Comparison of ENCODE assay signal across 1 cellular context in genomic region chr6:125812394-125813231, GRCh38.
TF ChIP-seq lines count a peak whose summit lies in the region.

No MANE protein-coding gene starts in this region.

TF ChIP-seq in SK-N-SH treated with all-trans-retinoic acid at 6 μM for 48 hours, 23 proteins besides CTCF, POLR2A, EP300 and RAD21 (continued from another document):
- TF ChIP-seq POU6F1 (CRISPR knock-in tag; IDR thresholded peaks at IDR 0.05; ENCODE audit: borderline replicate concordance, low read depth) (no peak), CSRNP3 (CRISPR knock-in tag; IDR thresholded peaks at IDR 0.05) (no peak), ZC3H10 (CRISPR knock-in tag; IDR thresholded peaks at IDR 0.05) (no peak), OSR1 (CRISPR knock-in tag; IDR thresholded peaks at IDR 0.05) (no peak), PPARA (CRISPR knock-in tag; IDR thresholded peaks at IDR 0.05; ENCODE audit: borderline replicate concordance) (no peak), CSDC2 (CRISPR knock-in tag; IDR thresholded peaks at IDR 0.05) (peak; percentile 10; the same call in 1 of the 2 replicates), ZFP3 (CRISPR knock-in tag; IDR thresholded peaks at IDR 0.05) (peak; percentile 30; the same call in 1 of the 2 replicates), ARNTL (CRISPR knock-in tag; IDR thresholded peaks at IDR 0.05; ENCODE audit: borderline replicate concordance, low read depth) (no peak), ZNF70 (CRISPR knock-in tag; IDR thresholded peaks at IDR 0.05) (no peak; the same call in 1 of the 2 replicates), RARB (CRISPR knock-in tag; IDR thresholded peaks at IDR 0.05) (no peak)
